In the genomic region with DNA sequence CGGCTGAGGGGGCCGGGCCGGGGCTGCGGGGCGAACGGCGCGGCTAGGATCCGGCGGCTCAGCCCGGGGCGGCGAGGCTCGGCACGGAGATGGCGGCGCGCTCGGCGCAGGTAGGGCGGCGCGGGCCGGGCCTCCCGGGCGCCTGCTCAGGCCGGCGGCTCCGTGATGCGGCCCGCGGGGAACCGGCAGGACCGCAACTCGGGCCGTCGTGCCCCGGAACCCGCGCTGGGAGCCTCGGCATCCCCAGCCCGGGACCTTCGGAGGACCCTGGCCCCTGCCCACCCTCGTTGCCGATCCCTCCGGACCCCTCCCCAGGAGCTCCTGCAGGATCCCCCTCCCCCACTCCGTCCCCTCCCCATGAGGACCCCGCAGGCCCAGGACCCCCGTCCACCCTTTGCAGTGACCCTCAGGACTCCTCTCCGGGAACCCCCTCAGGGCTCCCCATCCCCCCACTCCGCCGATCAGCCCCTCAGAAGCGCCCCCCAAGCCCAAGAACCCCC, we compare ENCODE assay signal across 8 cellular contexts. TPM values are rescaled to one million over a fixed set of nuclear protein-coding genes. Genes with fewer than 3 reads are reported as not detected.
DNase-seq lines count a peak whose midpoint lies in the region; ATAC-seq, FAIRE-seq and TF ChIP-seq lines count a peak whose summit lies in the region.

No MANE protein-coding gene starts in this region.

- H3K36me3 Mint-ChIP-seq in HFFc6 (ENCODE audit: low read depth) = no peaks in the 10 kb centered on the region
- H3K36me3 Mint-ChIP-seq in MCF 10A (ENCODE audit: insufficient read depth, unreplicated experiment) = peaks cover 7% of the 10 kb centered on the region
- H3K36me3 Mint-ChIP-seq in mesothelial cell of epicardium = no peaks in the 10 kb centered on the region

- peak overlapping the region; percentile 80 for H3K4me3 Mint-ChIP-seq in HFFc6
- peak overlapping the region; percentile 78 for H3K4me3 Mint-ChIP-seq in MCF 10A (ENCODE audit: unreplicated experiment)
- peak overlapping the region; percentile 72 for H3K4me3 Mint-ChIP-seq in mesothelial cell of epicardium

- peaks cover 10% of the 10 kb centered on the region; the same call in 1 of the 3 replicates for H3K4me1 ChIP-seq in A549

- no peak for TF ChIP-seq EP300 in A549 (IDR thresholded peaks at IDR 0.05)

- no TSS peak for BruUV-seq in MCF 10A (replicated peaks; lab: Mats Ljungman, UMichigan)

- TF ChIP-seq RAD21 in A549 (conservative IDR thresholded peaks at IDR 0.05 in 1 of 2, IDR thresholded peaks at IDR 0.05 in 1 of 2) = no peak

- DNase-seq in A549 (ENCODE audit: low read depth in 1 of 2, low spot score in 1 of 2) (no peak), HFFc6 (no peak), MCF 10A (ENCODE audit: unreplicated experiment) (no peak), mesothelial cell of epicardium (ENCODE audit: low spot score in 2 of 2, unreplicated experiment in 2 of 2) (no peak), midbrain (lab: John Stamatoyannopoulos, UW) (no peak), NOMO-1 (lab: John Stamatoyannopoulos, UW; ENCODE audit: unreplicated experiment in 2 of 2) (no peak), NCI-H82 (lab: John Stamatoyannopoulos, UW) (no peak), NCI-H69 (lab: John Stamatoyannopoulos, UW) (no peak)

- no peaks in the 10 kb centered on the region for H3K9me3 Mint-ChIP-seq in HFFc6
- no peaks in the 10 kb centered on the region for H3K9me3 Mint-ChIP-seq in MCF 10A (ENCODE audit: unreplicated experiment)
- H3K9me3 Mint-ChIP-seq in mesothelial cell of epicardium = no peaks in the 10 kb centered on the region

- TF ChIP-seq POLR2A in A549 (IDR thresholded peaks at IDR 0.05; ENCODE audit: low read length) = no peak

- H3K27ac ChIP-seq in A549 = peak overlapping the region; percentile 67 to 85

- H3K4me1 Mint-ChIP-seq in HFFc6 (ENCODE audit: low read depth) (peaks cover 39% of the 10 kb centered on the region), MCF 10A (ENCODE audit: insufficient read depth, unreplicated experiment) (peaks cover 32% of the 10 kb centered on the region), mesothelial cell of epicardium (peaks cover 16% of the 10 kb centered on the region)

- H3K9me3 ChIP-seq in A549 = no peaks in the 10 kb centered on the region

- no CpG with 5 or more reads among the region's 53 CpGs for WGBS in A549 (ENCODE audit: missing lambda C conversion rate)

- POLR2A ChIA-PET in A549 (lab: Yijun Ruan, JAX) (no interaction called here), MCF 10A (lab: Yijun Ruan, JAX) (interaction anchor here (0.7 to 1.5 kb wide), 4 partner anchors 18 to 129 kb away, joined by 3 to 5 read pairs (median 4); partner anchors contain the start of genes FCER2 and MAP2K7)

- FAIRE-seq in A549 (lab: Jason Lieb, UNC) = no peak

- H3K27ac Mint-ChIP-seq in HFFc6 = no peak overlapping the region
- H3K27ac Mint-ChIP-seq in MCF 10A (ENCODE audit: low read depth, unreplicated experiment) = peak overlapping the region; percentile 97
- H3K27ac Mint-ChIP-seq in mesothelial cell of epicardium = no peak overlapping the region

- H3K27me3 Mint-ChIP-seq in HFFc6 (ENCODE audit: insufficient read depth) (peaks cover 16% of the 10 kb centered on the region), MCF 10A (ENCODE audit: insufficient read depth, unreplicated experiment) (no peaks in the 10 kb centered on the region), mesothelial cell of epicardium (ENCODE audit: low read depth) (peaks cover 31% of the 10 kb centered on the region)

- peak in 1 of 2 experiments; percentile 26; a peak in 3 of 6 replicates for ATAC-seq in A549

- H3K4me2 ChIP-seq in A549 = peak overlapping the region; percentile 84

- no peak for TF ChIP-seq CTCF in A549 (IDR thresholded peaks at IDR 0.05)
- no peak for TF ChIP-seq CTCF in HFFc6 (IDR thresholded peaks at IDR 0.05)
- no peak for TF ChIP-seq CTCF in MCF 10A (IDR thresholded peaks at IDR 0.05; ENCODE audit: unreplicated experiment)
- no peak for TF ChIP-seq CTCF in mesothelial cell of epicardium (IDR thresholded peaks at IDR 0.05; ENCODE audit: unreplicated experiment)

- CTCF ChIA-PET in A549 (lab: Yijun Ruan, JAX) = interaction anchor here (2.0 to 3.3 kb wide), 3 partner anchors 23 to 262 kb away, joined by 5 to 20 read pairs (median 12); no protein-coding TSS in a partner anchor
- CTCF ChIA-PET in MCF 10A (lab: Yijun Ruan, JAX) = interaction anchor here (0.7 to 0.8 kb wide), 3 partner anchors 21 to 114 kb away, joined by 3 read pairs; no protein-coding TSS in a partner anchor

- peak overlapping the region; percentile 89 for H3K4me3 ChIP-seq in A549

- intact Hi-C loops in MCF 10A (cut with micrococcal nuclease) = no loop called here

TF ChIP-seq in A549, 52 proteins besides CTCF, POLR2A, EP300 and RAD21 (continues in another document):
- no peak for TF ChIP-seq MYC (IDR thresholded peaks at IDR 0.05; ENCODE audit: borderline replicate concordance, low read length)
- no peak for TF ChIP-seq HOXB13 (CRISPR knock-in tag; IDR thresholded peaks at IDR 0.05; ENCODE audit: low read depth)
- no peak for TF ChIP-seq CBX8 (IDR thresholded peaks at IDR 0.05)
- TF ChIP-seq, protein P1, sequence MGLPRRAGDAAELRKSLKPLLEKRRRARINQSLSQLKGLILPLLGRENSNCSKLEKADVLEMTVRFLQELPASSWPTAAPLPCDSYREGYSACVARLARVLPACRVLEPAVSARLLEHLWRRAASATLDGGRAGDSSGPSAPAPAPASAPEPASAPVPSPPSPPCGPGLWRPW (IDR thresholded peaks at IDR 0.05) = no peak
- no peak for TF ChIP-seq POLR2AphosphoS2 (conservative IDR thresholded peaks at IDR 0.05; ENCODE audit: low read length)
- TF ChIP-seq BCL3 (IDR thresholded peaks at IDR 0.05) = no peak
- no peak for TF ChIP-seq HDAC2 (IDR thresholded peaks at IDR 0.05)
- no peak for TF ChIP-seq FOSB (CRISPR knock-in tag; IDR thresholded peaks at IDR 0.05)
- TF ChIP-seq, protein P2, sequence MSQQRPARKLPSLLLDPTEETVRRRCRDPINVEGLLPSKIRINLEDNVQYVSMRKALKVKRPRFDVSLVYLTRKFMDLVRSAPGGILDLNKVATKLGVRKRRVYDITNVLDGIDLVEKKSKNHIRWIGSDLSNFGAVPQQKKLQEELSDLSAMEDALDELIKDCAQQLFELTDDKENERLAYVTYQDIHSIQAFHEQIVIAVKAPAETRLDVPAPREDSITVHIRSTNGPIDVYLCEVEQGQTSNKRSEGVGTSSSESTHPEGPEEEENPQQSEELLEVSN (IDR thresholded peaks at IDR 0.05; ENCODE audit: borderline replicate concordance, low read depth) = no peak
- no peak for TF ChIP-seq KDM1A (IDR thresholded peaks at IDR 0.05; ENCODE audit: low read depth)
- no peak for TF ChIP-seq TFCP2L1 (CRISPR knock-in tag; IDR thresholded peaks at IDR 0.05)
- no peak for TF ChIP-seq TP53 (CRISPR knock-in tag; IDR thresholded peaks at IDR 0.05)
- no peak for TF ChIP-seq FOSL2 (IDR thresholded peaks at IDR 0.05)
- TF ChIP-seq FOSL2 (CRISPR knock-in tag; IDR thresholded peaks at IDR 0.05) = no peak
- TF ChIP-seq RFX5 (IDR thresholded peaks at IDR 0.05) = no peak
- TF ChIP-seq CBX2 (IDR thresholded peaks at IDR 0.05; ENCODE audit: borderline replicate concordance, low read depth) = no peak

RNA-seq across cellular contexts. Expression of gene EVI5L, which starts 0.3 kb away (rescaled TPM):
- 1.1 and 1.2 TPM in 2 replicates for polyA plus RNA-seq in A549 (2011; rRNA removed)
- polyA plus RNA-seq in A549 (2012; cell fraction: cytosol; rRNA removed) = 1.5 and 2.1 TPM in 2 replicates
- 2.5 and 2.6 TPM in 2 replicates for polyA plus RNA-seq in A549 (2012; cell fraction: nucleus; rRNA removed)
- polyA plus RNA-seq in A549 (2017; fragmentation: RNase III; extraction: RNeasy Plus Mini Kit Qiagen cat#74134 plus additional on column Dnase treatment) = 1.2 to 2.3 TPM (median 1.8 TPM) in 3 replicates
- polyA minus RNA-seq in A549 (2011; rRNA and poly(A)+ RNA removed) = 0.83 and 3.3 TPM in 2 replicates
- total RNA-seq in HFFc6 (2021; fragmentation: NEBNext Ultra II Directional; extraction: Animal tissue kit (Norgen Biotek cat#: 25700)) = 10 to 100 TPM; 26.4 to 33.0 (median 27.7) TPM
- total RNA-seq in MCF 10A (2022) = 23.6 and 25.7 TPM in 2 replicates
- total RNA-seq in mesothelial cell of epicardium = 18.5 to 21.7 TPM (median 19.5 TPM) in 3 replicates

RNA-seq across cellular contexts. Expression of gene PRR36, which starts 43.9 kb away (rescaled TPM):
- 0.04 and 0.05 TPM in 2 replicates for polyA plus RNA-seq in A549 (2011; rRNA removed)
- 0.12 and 0.21 TPM in 2 replicates for polyA plus RNA-seq in A549 (2012; cell fraction: cytosol; rRNA removed)
- polyA plus RNA-seq in A549 (2012; cell fraction: nucleus; rRNA removed) = 0.37 and 0.41 TPM in 2 replicates
- 0.22 to 0.35 TPM (median 0.30 TPM) in 3 replicates for polyA plus RNA-seq in A549 (2017; fragmentation: RNase III; extraction: RNeasy Plus Mini Kit Qiagen cat#74134 plus additional on column Dnase treatment)
- polyA minus RNA-seq in A549 (2011; rRNA and poly(A)+ RNA removed) = 0.12 TPM in 1 of 2 replicates, not detected in the other
- under 1 TPM in 4 of 6 experiments, not detected in 2; 0.05 to 0.18 (median 0.09) TPM for total RNA-seq in HFFc6 (2021; fragmentation: NEBNext Ultra II Directional; extraction: Animal tissue kit (Norgen Biotek cat#: 25700))
- total RNA-seq in MCF 10A (2022) = 0.10 and 0.26 TPM in 2 replicates
- 23.4 to 25.1 TPM (median 24.0 TPM) in 3 replicates for total RNA-seq in mesothelial cell of epicardium

RNA-seq across cellular contexts. Expression of gene LRRC8E, which starts 58.0 kb away (rescaled TPM):
- polyA plus RNA-seq in A549 (2011; rRNA removed) (4.0 and 5.3 TPM in 2 replicates), A549 (2017; fragmentation: RNase III; extraction: RNeasy Plus Mini Kit Qiagen cat#74134 plus additional on column Dnase treatment) (3.7 to 4.8 TPM (median 4.4 TPM) in 3 replicates)
- 2.4 and 4.0 TPM in 2 replicates for polyA plus RNA-seq in A549 (2012; cell fraction: cytosol; rRNA removed)
- polyA plus RNA-seq in A549 (2012; cell fraction: nucleus; rRNA removed) = 6.3 and 7.2 TPM in 2 replicates
- 3.5 and 6.8 TPM in 2 replicates for polyA minus RNA-seq in A549 (2011; rRNA and poly(A)+ RNA removed)
- 1 to 10 TPM; 4.9 to 7.3 (median 6.1) TPM for total RNA-seq in HFFc6 (2021; fragmentation: NEBNext Ultra II Directional; extraction: Animal tissue kit (Norgen Biotek cat#: 25700))
- total RNA-seq in MCF 10A (2022) (10.3 and 11.8 TPM in 2 replicates), mesothelial cell of epicardium (4.3 to 5.2 TPM (median 4.9 TPM) in 3 replicates)

Comparison
In these comparisons a context has a peak if more than half of its experiments do, and no peak if none do; other contexts are left out.
1. RNA of gene PRR36, which starts 43.9 kb away (total RNA-seq): 23.4 to 25.1 TPM in mesothelial cell of epicardium; 0.10 to 0.26 TPM in MCF 10A and 0.05 to 0.18 TPM in HFFc6; every median in the first group is over 10 times any median in the second.
2. Peak in every context shown above with its lines, with median percentiles within 50 percentile points of each other: H3K4me3 Mint-ChIP-seq.